12 cellular contexts compared by ENCODE assay signal in the genomic region with DNA sequence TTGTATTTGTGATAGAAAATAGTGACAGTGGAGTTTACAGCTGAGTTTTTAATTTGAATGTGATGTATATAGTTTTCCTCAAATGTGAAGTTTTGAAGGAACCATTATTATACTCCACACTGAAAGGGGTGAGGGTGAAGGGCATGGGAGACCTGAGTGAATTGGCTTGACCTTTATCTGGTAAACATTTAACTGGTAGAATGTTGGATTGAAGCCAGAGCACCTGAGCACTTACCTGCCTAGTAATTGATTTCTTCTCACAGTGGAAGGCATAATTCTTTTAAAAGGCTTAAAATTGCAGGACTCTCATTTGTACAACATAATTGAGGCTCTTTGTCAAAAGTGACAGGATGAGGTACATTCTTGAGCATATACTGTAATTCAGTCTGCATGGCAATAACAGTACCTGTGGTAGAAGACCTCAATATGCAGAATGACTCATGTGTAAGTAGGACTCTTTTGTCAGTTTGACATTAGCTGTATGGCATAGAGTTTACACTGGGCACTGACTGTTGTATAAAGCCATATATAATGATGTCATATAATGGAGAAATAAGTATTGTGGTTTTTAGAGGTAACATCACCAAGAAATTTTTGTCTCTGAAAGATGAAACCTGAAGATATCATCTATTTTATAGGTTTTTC.
DNase-seq lines count a peak whose midpoint lies in the region; ATAC-seq, FAIRE-seq and TF ChIP-seq lines count a peak whose summit lies in the region.
"Had no signal": no experiment of that assay in that cellular context is flagged by ENCODE, and none has a peak within 500 bp of the region (broad histone marks: within the 10 kb centered on the region; RNA-seq: fewer than 3 reads in every experiment).

No MANE protein-coding gene starts in this region.

- CTCF ChIA-PET in HepG2 (lab: Yijun Ruan, JAX; ENCODE audit: low intra/inter-chr PET ratio, low total read pairs) = no interaction called here

- H2AFZ ChIP-seq in HepG2 (ENCODE audit: low read length) = no peak overlapping the region

- H3K27ac ChIP-seq in HepG2 (ENCODE audit: extremely low read length, insufficient read depth, low read length) = no peak overlapping the region

- intact Hi-C loops in HepG2 (cut with micrococcal nuclease; ENCODE audit: unreplicated experiment) = no loop called here

- H3K36me3 ChIP-seq in HepG2 (replicated peaks in 1 of 2; ENCODE audit: control insufficient read depth in 1 of 2, insufficient read depth in 2 of 2, low read length in 2 of 2) (no peaks in the 10 kb centered on the region), H7 (replicated peaks; ENCODE audit: control insufficient read depth, insufficient read depth, low read length) (no peaks in the 10 kb centered on the region)

- POLR2A ChIA-PET in HepG2 (lab: Yijun Ruan, JAX) = no interaction called here

- H3K4me2 ChIP-seq in HepG2 (ENCODE audit: low read depth, low read length) = no peak overlapping the region

- FAIRE-seq in HepG2 (lab: Jason Lieb, UNC) = no peak
- FAIRE-seq: A204.1 had no signal

- no peak for TF ChIP-seq POLR2A in HepG2 (IDR thresholded peaks at IDR 0.05; ENCODE audit: insufficient read depth in 1 of 2, low read depth in 2 of 2, low read length in 2 of 2)

- no peaks in the 10 kb centered on the region for H4K20me1 ChIP-seq in HepG2 (ENCODE audit: insufficient read depth, low read length)

- H3K9me3 ChIP-seq in HepG2 (ENCODE audit: low read length) = no peaks in the 10 kb centered on the region

- TF ChIP-seq RAD21 in HepG2 (CRISPR knock-in tag; IDR thresholded peaks at IDR 0.05) = no peak

- H3K27me3 ChIP-seq in HepG2 (ENCODE audit: control insufficient read depth in 1 of 2, insufficient read depth in 2 of 2, low read length in 2 of 2) (no peaks in the 10 kb centered on the region), H7 (ENCODE audit: control insufficient read depth, insufficient read depth, low read length) (no peaks in the 10 kb centered on the region)

- H3K79me2 ChIP-seq in HepG2 (ENCODE audit: insufficient read depth, low read length) = no peaks in the 10 kb centered on the region

- H3K4me1 ChIP-seq in HepG2 (ENCODE audit: insufficient read depth, low read length) = no peaks in the 10 kb centered on the region

- H3K9ac ChIP-seq in HepG2 (ENCODE audit: insufficient read depth, low read depth, low read length) = no peak overlapping the region

- DNase-seq in NCI-H345 (lab: John Stamatoyannopoulos, UW) (peak; percentile 26), NCI-H345 treated with DMSO at 0.1 percent for 48 hours (lab: John Stamatoyannopoulos, UW; ENCODE audit: unreplicated experiment) (no peak), NCI-H1105 treated with DMSO at 0.1 percent for 48 hours (lab: John Stamatoyannopoulos, UW) (peak; percentile 87), HepG2 (ENCODE audit: low spot score) (no peak), dedifferentiated amniotic fluid mesenchymal stem cell (ENCODE audit: extremely low spot score) (no peak), H7 (no peak), ACHN (no peak)
- DNase-seq: effector CD4-positive, alpha-beta T cell; HFFc6; NCI-H187 treated with DMSO at 0.1 percent for 48 hours had no signal

- no peak for TF ChIP-seq EP300 in HepG2 (IDR thresholded peaks at IDR 0.05; ENCODE audit: low read depth in 2 of 2, low read length in 2 of 2)
- no peak for TF ChIP-seq EP300 in HepG2 (CRISPR knock-in tag; IDR thresholded peaks at IDR 0.05; ENCODE audit: borderline replicate concordance)

- in situ Hi-C loops in HepG2 (cut with HindIII; ENCODE audit: extremely low pct_ligation_motif_present, low pct_unique_long_range_greater_than_20kb) = no loop called here
- in situ Hi-C loops in ACHN (cut with HindIII; ENCODE audit: low pct_ligation_motif_present, low pct_unique_long_range_greater_than_20kb, low sequenced_read_pairs) = no loop called here

- BruUV-seq in HepG2 (replicated peaks; lab: Mats Ljungman, UMichigan) = no TSS peak

- no peak for TF ChIP-seq CTCF in HepG2 (CRISPR knock-in tag; IDR thresholded peaks at IDR 0.05)

- peak; percentile 60 for ATAC-seq in HG02798 (IDR thresholded peaks at IDR 0.05; ENCODE audit: poor library complexity, unreplicated experiment)
- ATAC-seq in HepG2 = no peak

- no peak overlapping the region for H3K4me3 ChIP-seq in HepG2 (replicated peaks in 1 of 3; ENCODE audit: insufficient read depth in 1 of 3, low read depth in 2 of 3, low read length in 3 of 3)
- H3K4me3 ChIP-seq in H7 (ENCODE audit: insufficient read depth, low read depth, low read length) = no peak overlapping the region

TF ChIP-seq in HepG2, 621 proteins besides CTCF, POLR2A, EP300 and RAD21:
- TF ChIP-seq ATF7 (IDR thresholded peaks at IDR 0.05) (peak; percentile 71), ATF7 (CRISPR knock-in tag; IDR thresholded peaks at IDR 0.05) (no peak), ZNF780A (CRISPR knock-in tag; IDR thresholded peaks at IDR 0.05) (no peak)

Comparison
In these comparisons a context has a peak if more than half of its experiments do, and no peak if none do; other contexts are left out.
1. DNase-seq: peak in NCI-H345 (single experiment) and NCI-H1105 treated with DMSO at 0.1 percent for 48 hours (single experiment); none in NCI-H345 treated with DMSO at 0.1 percent for 48 hours (single experiment), HepG2 (single experiment), dedifferentiated amniotic fluid mesenchymal stem cell (single experiment), H7 (single experiment) and ACHN (single experiment).